24 cellular contexts compared by ENCODE assay signal in the genomic region with DNA sequence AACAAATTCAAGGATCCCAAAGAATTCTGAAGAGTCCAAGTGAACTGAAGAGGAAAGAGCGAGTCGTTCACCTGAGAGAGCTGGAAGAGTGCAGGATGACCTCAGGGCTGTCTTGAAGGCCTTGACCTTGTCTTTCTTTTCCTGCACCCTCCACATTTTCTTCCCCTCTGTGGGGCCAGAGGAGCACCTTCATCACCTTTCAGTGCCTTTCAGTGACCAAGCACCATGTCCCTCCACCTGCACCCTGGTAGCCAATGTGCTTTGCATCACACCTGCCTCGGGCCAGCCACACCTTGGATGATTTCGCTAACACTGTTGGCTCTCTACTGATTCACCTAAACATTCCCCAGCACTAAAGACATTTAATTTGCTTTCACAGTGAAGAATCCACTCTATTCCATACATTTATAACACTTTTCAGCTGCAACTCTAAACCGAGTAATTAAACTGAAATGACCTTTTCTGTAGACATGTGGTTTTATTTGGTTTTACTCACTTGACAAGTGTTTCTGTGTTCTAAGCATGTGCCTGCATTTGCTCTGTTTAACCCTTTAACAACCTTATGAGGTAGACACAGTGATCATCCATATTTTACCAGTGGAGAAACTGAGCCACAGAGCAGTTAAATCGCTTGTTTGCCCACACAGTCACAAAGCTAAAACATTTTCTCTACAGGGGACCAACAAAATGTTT.
"Had no signal": no experiment of that assay in that cellular context is flagged by ENCODE, and none has a peak within 500 bp of the region (broad histone marks: within the 10 kb centered on the region; RNA-seq: fewer than 3 reads in every experiment).

No MANE protein-coding gene starts in this region.

- H3K9me3 ChIP-seq: gastrocnemius medialis, mucosa of descending colon, ovary, testis, tibial artery had no signal

- H3K4me2 ChIP-seq: neural progenitor cell had no signal

- H2AFZ ChIP-seq: neural progenitor cell had no signal

- DNase-seq: effector CD4-positive, alpha-beta T cell; foreskin fibroblast; gastrocnemius medialis; head of caudate nucleus; kidney; mucosa of descending colon; naive B cell; ovary; posterior cingulate gyrus; stimulated activated CD4-positive, alpha-beta T cell treated with anti-CD3 and anti-CD28 coated beads, Interleukin-2, amount 100 ng/mL, for 24 hours; stimulated activated CD4-positive, alpha-beta T cell treated with anti-CD3 and anti-CD28 coated beads, Interleukin-4, amount 100 ng/mL, for 24 hours; stimulated activated naive CD4-positive, alpha-beta T cell treated with Interleukin-2 at 50 U/mL for 16 hours; substantia nigra; testis; tibial artery had no signal

- H3K36me3 ChIP-seq: gastrocnemius medialis, neural progenitor cell, ovary, tibial artery had no signal

- ATAC-seq: esophagus mucosa; gastrocnemius medialis; left lobe of liver; mucosa of descending colon; sciatic nerve; stimulated activated effector memory CD8-positive, alpha-beta T cell treated with anti-CD3 and anti-CD28 coated beads, Interleukin-12 subunit alpha, Interleukin-12 subunit beta, amount 100 ng/mL, for 72 hours had no signal

- H3K4me1 ChIP-seq: gastrocnemius medialis, neural progenitor cell, testis, tibial artery had no signal

- H3K27me3 ChIP-seq: dorsolateral prefrontal cortex, gastrocnemius medialis, neural progenitor cell, ovary, testis, tibial artery had no signal

- H3K9ac ChIP-seq: neural progenitor cell had no signal

- H3K4me3 ChIP-seq: dorsolateral prefrontal cortex, gastrocnemius medialis, lung, mucosa of descending colon, neural progenitor cell, ovary, testis, tibial artery had no signal

- FAIRE-seq: colon, kidney had no signal

- H3K27ac ChIP-seq: dorsolateral prefrontal cortex, epithelial cell of prostate, gastrocnemius medialis, neural progenitor cell, ovary, testis, tibial artery had no signal
